8 cellular contexts compared by ENCODE assay signal in genomic region chr3:10025205-10026083, GRCh38. TPM values are rescaled to one million over a fixed set of nuclear protein-coding genes. Genes with fewer than 3 reads are reported as not detected.
DNase-seq lines count a peak whose midpoint lies in the region; ATAC-seq and TF ChIP-seq lines count a peak whose summit lies in the region.

No MANE protein-coding gene starts in this region.

- no peaks in the 10 kb centered on the region for H3K9me3 Mint-ChIP-seq in activated CD4-positive, alpha-beta T cell treated with anti-CD3 and anti-CD28 coated beads for 36 hours (ENCODE audit: low read depth)

- H3K27ac Mint-ChIP-seq in activated CD4-positive, alpha-beta T cell treated with anti-CD3 and anti-CD28 coated beads for 36 hours, result peak overlapping the region; percentile 99

- ATAC-seq in activated CD4-positive, alpha-beta T cell treated with anti-CD3 and anti-CD28 coated beads for 36 hours, result no peak
- ATAC-seq in left colon, result peak; percentile 57

- no peak for TF ChIP-seq CTCF in adrenal gland (IDR thresholded peaks at IDR 0.05)

- H3K36me3 ChIP-seq in adrenal gland (replicated peaks in 1 of 2), result peaks cover 0 to 14% of the 10 kb centered on the region in 2 donors
- H3K36me3 ChIP-seq in thymus (ENCODE audit: control insufficient read depth, insufficient read depth), result peaks cover 21% of the 10 kb centered on the region

- no peaks in the 10 kb centered on the region for H3K27me3 ChIP-seq in adrenal gland
- no peaks in the 10 kb centered on the region for H3K27me3 ChIP-seq in thymus (ENCODE audit: control insufficient read depth, insufficient read depth)

- H3K4me1 Mint-ChIP-seq in activated CD4-positive, alpha-beta T cell treated with anti-CD3 and anti-CD28 coated beads for 36 hours, result peaks cover 25% of the 10 kb centered on the region

- DNase-seq in activated CD4-positive, alpha-beta T cell treated with anti-CD3 and anti-CD28 coated beads for 36 hours, result peak; percentile 20
- no peak for DNase-seq in activated CD4-positive, alpha-beta T cell treated with anti-CD3 and anti-CD28 coated beads, Interleukin-2, amount 50 U/mL, for 1 hour
- peak in 4 of 7 donors; percentile 29 to 63 (median 34) for DNase-seq in adrenal gland
- DNase-seq in left colon, result no peak
- DNase-seq in NCI-H524 treated with DMSO at 0.1 percent for 48 hours (lab: John Stamatoyannopoulos, UW), result no peak
- no peak for DNase-seq in SIG-M5 treated with dmso at 0.1 percent for 504 hours (lab: John Stamatoyannopoulos, UW; ENCODE audit: unreplicated experiment)
- DNase-seq in AG08396 (ENCODE audit: low spot score), result no peak

- POLR2A ChIA-PET in activated CD4-positive, alpha-beta T cell treated with anti-CD3 and anti-CD28 coated beads for 36 hours (lab: Charles Lee), result interaction anchor here (0.6 to 0.8 kb wide), 2 partner anchors 26 to 39 kb away, joined by 3 to 4 read pairs; partner anchors contain the start of gene EMC3

- H3K4me1 ChIP-seq in adrenal gland (replicated peaks in 1 of 2) (peaks cover 13 to 31% of the 10 kb centered on the region in 2 donors), thymus (ENCODE audit: control insufficient read depth, insufficient read depth, low read length) (peaks cover 9% of the 10 kb centered on the region)

- no peak for TF ChIP-seq POLR2A in adrenal gland (IDR thresholded peaks at IDR 0.05)

- 24 to 32% (median 26%) methylated on average over 17 to 19 of the region's 19 CpGs for WGBS in adrenal gland, 4 donors
- WGBS in thymus, result 33% methylated on average over 19 of the region's 19 CpGs

- H3K9me3 ChIP-seq in adrenal gland (replicated peaks in 1 of 3) (no peaks in the 10 kb centered on the region), thymus (ENCODE audit: control insufficient read depth) (no peaks in the 10 kb centered on the region)

- CTCF ChIA-PET in activated CD4-positive, alpha-beta T cell treated with anti-CD3 and anti-CD28 coated beads for 36 hours (lab: Charles Lee), result interaction anchor here (0.6 to 0.8 kb wide), 3 partner anchors 46 to 662 kb away, joined by 3 read pairs; partner anchors contain the start of gene THUMPD3

- H3K27me3 Mint-ChIP-seq in activated CD4-positive, alpha-beta T cell treated with anti-CD3 and anti-CD28 coated beads for 36 hours, result no peaks in the 10 kb centered on the region

- intact Hi-C loops in activated CD4-positive, alpha-beta T cell treated with anti-CD3 and anti-CD28 coated beads for 36 hours (cut with DNase I, micrococcal nuclease), result loop anchor here (1.0 to 5.0 kb wide), 16 partner anchors 14 to 629 kb away; partner anchors contain the start of genes ARPC4 (in 1 of the 2), BRK1 (in 1 of the 2), BRPF1 (in 1 of the 2) and CRELD1 (in 1 of the 2)
- intact Hi-C loops in adrenal gland (cut with DNase I), result no loop called here
- intact Hi-C loops in left colon (cut with DNase I, micrococcal nuclease), result no loop called here

- peaks cover 28% of the 10 kb centered on the region for H3K36me3 Mint-ChIP-seq in activated CD4-positive, alpha-beta T cell treated with anti-CD3 and anti-CD28 coated beads for 36 hours (ENCODE audit: low read depth)

- peak overlapping the region; percentile 95 for H3K4me3 Mint-ChIP-seq in activated CD4-positive, alpha-beta T cell treated with anti-CD3 and anti-CD28 coated beads for 36 hours

- H3K4me3 ChIP-seq in adrenal gland, result peak overlapping the region; percentile 20 to 79 (median 70)
- peak overlapping the region; percentile 67 for H3K4me3 ChIP-seq in thymus (ENCODE audit: low read length)

- H3K27ac ChIP-seq in adrenal gland, result peak overlapping the region in 4 of 5 donors; percentile 39 to 86 (median 68)
- peak overlapping the region; percentile 55 for H3K27ac ChIP-seq in thymus (ENCODE audit: low read depth)

RNA-seq across cellular contexts. Expression of gene FANCD2, which starts 0.8 kb away (rescaled TPM):
- total RNA-seq in activated CD4-positive, alpha-beta T cell treated with anti-CD3 and anti-CD28 coated beads for 36 hours, result 10 to 100 TPM; 86.4 to 87.7 TPM
- total RNA-seq in adrenal gland (1 to 10 TPM in 6 of 8 donors, under 1 TPM in 2; 0.48 to 6.9 (median 2.4) TPM), left colon (10 to 100 TPM in 1 of 2 donors, 1 to 10 TPM in 1; 5.1 to 10.0 TPM)
- polyA plus RNA-seq in adrenal gland (1 to 10 TPM; 1.2 to 3.8 (median 2.5) TPM), thymus (6.6 TPM)

RNA-seq across cellular contexts. Expression of gene EMC3, which starts 38.8 kb away (rescaled TPM):
- total RNA-seq in activated CD4-positive, alpha-beta T cell treated with anti-CD3 and anti-CD28 coated beads for 36 hours, result 10 to 100 TPM; 37.2 to 38.4 TPM
- total RNA-seq in adrenal gland (100 to 1,000 TPM in 5 of 8 donors, 10 to 100 TPM in 3; 49.9 to 127 (median 107) TPM), left colon (10 to 100 TPM; 82.5 to 88.5 TPM)
- polyA plus RNA-seq in adrenal gland (100 to 1,000 TPM in 1 of 3 donors, 10 to 100 TPM in 2; 11.3 to 191 (median 37.6) TPM), thymus (35.2 TPM)

Comparison
In these comparisons a context has a peak if more than half of its experiments do, and no peak if none do; other contexts are left out.
1. DNase-seq: peak in activated CD4-positive, alpha-beta T cell treated with anti-CD3 and anti-CD28 coated beads for 36 hours (single experiment) and adrenal gland (4 of 7); none in activated CD4-positive, alpha-beta T cell treated with anti-CD3 and anti-CD28 coated beads, Interleukin-2, amount 50 U/mL, for 1 hour (single experiment), left colon (0 of 2), NCI-H524 treated with DMSO at 0.1 percent for 48 hours (single experiment), SIG-M5 treated with dmso at 0.1 percent for 504 hours (single experiment) and AG08396 (single experiment).
2. RNA of gene FANCD2, which starts 0.8 kb away (total RNA-seq): 86.4 to 87.7 TPM in activated CD4-positive, alpha-beta T cell treated with anti-CD3 and anti-CD28 coated beads for 36 hours; 5.1 to 10.0 TPM in left colon and 0.48 to 6.9 TPM in adrenal gland; every median in the first group is over 4 times any median in the second.
3. intact Hi-C loops: an anchor here in activated CD4-positive, alpha-beta T cell treated with anti-CD3 and anti-CD28 coated beads for 36 hours (1.0 to 5.0 kb wide); none called in adrenal gland and left colon.